In the genomic region with DNA sequence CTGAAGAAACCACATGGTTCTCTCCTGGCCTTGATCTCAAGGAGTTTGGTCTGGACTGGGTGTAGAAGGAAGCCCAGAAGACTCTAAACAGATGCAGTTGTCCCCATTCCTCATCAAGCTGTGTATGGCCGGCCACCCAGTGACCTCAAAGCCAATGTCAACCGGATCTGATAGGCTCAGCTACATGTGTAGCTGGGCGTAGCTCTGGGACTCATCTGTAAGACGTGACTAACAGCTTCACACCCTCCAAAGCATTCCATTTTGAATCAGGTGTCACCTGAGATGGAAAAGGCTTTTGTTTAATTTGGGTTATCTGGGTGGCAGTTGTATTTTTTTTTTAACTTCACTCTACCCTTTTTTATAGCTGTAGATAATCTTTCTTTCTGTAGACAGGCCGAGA, we compare ENCODE assay signal across 25 cellular contexts.
"Had no signal": no experiment of that assay in that cellular context is flagged by ENCODE, and none has a peak within 500 bp of the region (broad histone marks: within the 10 kb centered on the region; RNA-seq: fewer than 3 reads in every experiment).

No MANE protein-coding gene starts in this region.

- H3K4me3 ChIP-seq: colonic mucosa, esophagus muscularis mucosa, lung, neural progenitor cell, right lobe of liver, suprapubic skin, transverse colon, upper lobe of right lung, vagina had no signal

- H3K36me3 Mint-ChIP-seq: memory B cell; naive thymus-derived CD4-positive, alpha-beta T cell; neural progenitor cell had no signal

- H3K4me2 ChIP-seq: neural progenitor cell had no signal

- H3K27ac ChIP-seq: colonic mucosa, esophagus muscularis mucosa, neural progenitor cell, parathyroid adenoma, right lobe of liver, suprapubic skin, transverse colon, upper lobe of right lung, vagina had no signal

- H3K9ac ChIP-seq: neural progenitor cell, parathyroid adenoma had no signal

- H3K27me3 ChIP-seq: colonic mucosa, neural progenitor cell, right lobe of liver, suprapubic skin, transverse colon, upper lobe of right lung, vagina had no signal

- H3K79me2 ChIP-seq: parathyroid adenoma had no signal

- H3K9me3 Mint-ChIP-seq: memory B cell, nephron had no signal

- H3K4me3 Mint-ChIP-seq: dendritic cell treated with granulocyte-macrophage colony-stimulating factor and Interleukin-4, amounts not matched to agents 40 ng/mL and 50 ng/mL, for 4 days; memory B cell; naive thymus-derived CD4-positive, alpha-beta T cell; nephron; neural progenitor cell; stimulated activated naive CD8-positive, alpha-beta T cell treated with anti-CD3 and anti-CD28 coated beads, Interleukin-15, amount 100 ng/mL, for 72 hours had no signal

- DNase-seq: colonic mucosa; effector memory CD4-positive, alpha-beta T cell; foreskin melanocyte; midbrain; naive thymus-derived CD4-positive, alpha-beta T cell; right lobe of liver; small intestine; stimulated activated CD4-positive, alpha-beta T cell treated with anti-CD3 and anti-CD28 coated beads, Interleukin-15, amount 100 ng/mL, for 24 hours; stimulated activated CD4-positive, alpha-beta T cell treated with anti-CD3 and anti-CD28 coated beads, Interleukin-2, amount 100 ng/mL, for 48 hours; stimulated activated naive CD4-positive, alpha-beta T cell; stimulated activated naive CD8-positive, alpha-beta T cell treated with anti-CD3 and anti-CD28 coated beads, Interleukin-15, amount 100 ng/mL, for 72 hours; transverse colon; upper lobe of right lung had no signal

- H3K27ac Mint-ChIP-seq: dendritic cell treated with granulocyte-macrophage colony-stimulating factor and Interleukin-4, amounts not matched to agents 40 ng/mL and 50 ng/mL, for 4 days; memory B cell; naive thymus-derived CD4-positive, alpha-beta T cell; nephron; neural progenitor cell; progenitor cell of endocrine pancreas; stimulated activated naive CD8-positive, alpha-beta T cell treated with anti-CD3 and anti-CD28 coated beads, Interleukin-15, amount 100 ng/mL, for 72 hours had no signal

- H2AFZ ChIP-seq: neural progenitor cell, parathyroid adenoma had no signal

- H3K9me3 ChIP-seq: colonic mucosa, esophagus muscularis mucosa, right lobe of liver, suprapubic skin, transverse colon, upper lobe of right lung, vagina had no signal

- H3K36me3 ChIP-seq: colonic mucosa, esophagus muscularis mucosa, neural progenitor cell, right lobe of liver, suprapubic skin, transverse colon, upper lobe of right lung, vagina had no signal

- ATAC-seq: naive thymus-derived CD4-positive, alpha-beta T cell; right lobe of liver; stimulated activated naive CD8-positive, alpha-beta T cell treated with anti-CD3 and anti-CD28 coated beads, Interleukin-15, amount 100 ng/mL, for 72 hours; upper lobe of right lung had no signal

- H3K27me3 Mint-ChIP-seq: dendritic cell treated with granulocyte-macrophage colony-stimulating factor and Interleukin-4, amounts not matched to agents 40 ng/mL and 50 ng/mL, for 4 days; progenitor cell of endocrine pancreas had no signal

- H3K4me1 ChIP-seq: colonic mucosa, esophagus muscularis mucosa, neural progenitor cell, parathyroid adenoma, right lobe of liver, suprapubic skin, transverse colon, upper lobe of right lung, vagina had no signal

- FAIRE-seq: endometrium, keratinocyte, small intestine had no signal

- H3K4me1 Mint-ChIP-seq: memory B cell; naive thymus-derived CD4-positive, alpha-beta T cell; nephron; stimulated activated naive CD8-positive, alpha-beta T cell treated with anti-CD3 and anti-CD28 coated beads, Interleukin-15, amount 100 ng/mL, for 72 hours had no signal
